Comparison of ENCODE assay signal across 1 cellular context in the genomic region with DNA sequence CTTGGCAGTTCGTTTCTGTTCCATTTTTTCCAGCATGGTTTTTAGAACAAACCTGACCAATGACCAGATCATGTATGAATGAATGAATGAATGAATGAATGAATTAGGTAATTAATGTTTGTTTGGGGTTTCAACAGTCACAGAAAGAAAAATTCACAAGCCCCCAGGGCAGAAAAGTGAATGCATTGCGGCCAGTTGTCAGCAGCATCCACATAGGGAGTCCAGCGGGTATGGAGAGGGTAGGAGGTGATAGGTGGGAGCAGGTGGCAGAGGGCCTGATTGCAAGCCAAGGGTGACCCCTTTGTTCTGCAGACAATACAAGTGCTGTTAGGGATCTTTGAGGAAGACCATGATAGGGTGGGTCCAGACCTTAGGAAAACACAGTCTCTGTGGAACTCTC.
TF ChIP-seq lines count a peak whose summit lies in the region.

No MANE protein-coding gene starts in this region.

TF ChIP-seq in H1, 55 proteins besides CTCF, POLR2A, EP300 and RAD21:
- TF ChIP-seq MAFK (IDR thresholded peaks at IDR 0.05; ENCODE audit: low read depth, low read length) (no peak), POLR2AphosphoS5 (IDR thresholded peaks at IDR 0.05; ENCODE audit: low read depth, low read length) (no peak), CTBP2 (IDR thresholded peaks at IDR 0.05; ENCODE audit: borderline replicate concordance, insufficient read depth, insufficient read length, low read length) (no peak), SIX5 (IDR thresholded peaks at IDR 0.05; ENCODE audit: low read depth, low read length) (no peak), CREB1 (IDR thresholded peaks at IDR 0.05) (no peak), EZH2 (IDR thresholded peaks at IDR 0.05; ENCODE audit: low read depth, low read length, severe bottlenecking) (no peak), RNF2 (IDR thresholded peaks at IDR 0.05; ENCODE audit: borderline replicate concordance, low read depth, low read length, missing control alignments, poor library complexity, severe bottlenecking) (no peak), HDAC6 (IDR thresholded peaks at IDR 0.05; ENCODE audit: low read depth, low read length) (no peak), SP4 (IDR thresholded peaks at IDR 0.05; ENCODE audit: low read length) (no peak), BCL11A (IDR thresholded peaks at IDR 0.05; ENCODE audit: low read depth in 2 of 2, low read length in 2 of 2) (no peak), SUZ12 (IDR thresholded peaks at IDR 0.05; ENCODE audit: low read length) (no peak), JUN (IDR thresholded peaks at IDR 0.05; ENCODE audit: low read depth, low read length) (no peak), NRF1 (IDR thresholded peaks at IDR 0.05; ENCODE audit: low read depth, low read length) (no peak), EGR1 (IDR thresholded peaks at IDR 0.05; ENCODE audit: borderline replicate concordance, low read depth, low read length) (no peak), POU5F1 (IDR thresholded peaks at IDR 0.05; ENCODE audit: low read depth, low read length) (no peak), NANOG (IDR thresholded peaks at IDR 0.05; ENCODE audit: insufficient read depth, low read depth, low read length, poor library complexity, severe bottlenecking) (no peak), SIN3A (conservative IDR thresholded peaks at IDR 0.05 in 1 of 2, IDR thresholded peaks at IDR 0.05 in 1 of 2; ENCODE audit: low read depth in 1 of 2, low read length in 2 of 2) (no peak)
- TF ChIP-seq, protein P1, sequence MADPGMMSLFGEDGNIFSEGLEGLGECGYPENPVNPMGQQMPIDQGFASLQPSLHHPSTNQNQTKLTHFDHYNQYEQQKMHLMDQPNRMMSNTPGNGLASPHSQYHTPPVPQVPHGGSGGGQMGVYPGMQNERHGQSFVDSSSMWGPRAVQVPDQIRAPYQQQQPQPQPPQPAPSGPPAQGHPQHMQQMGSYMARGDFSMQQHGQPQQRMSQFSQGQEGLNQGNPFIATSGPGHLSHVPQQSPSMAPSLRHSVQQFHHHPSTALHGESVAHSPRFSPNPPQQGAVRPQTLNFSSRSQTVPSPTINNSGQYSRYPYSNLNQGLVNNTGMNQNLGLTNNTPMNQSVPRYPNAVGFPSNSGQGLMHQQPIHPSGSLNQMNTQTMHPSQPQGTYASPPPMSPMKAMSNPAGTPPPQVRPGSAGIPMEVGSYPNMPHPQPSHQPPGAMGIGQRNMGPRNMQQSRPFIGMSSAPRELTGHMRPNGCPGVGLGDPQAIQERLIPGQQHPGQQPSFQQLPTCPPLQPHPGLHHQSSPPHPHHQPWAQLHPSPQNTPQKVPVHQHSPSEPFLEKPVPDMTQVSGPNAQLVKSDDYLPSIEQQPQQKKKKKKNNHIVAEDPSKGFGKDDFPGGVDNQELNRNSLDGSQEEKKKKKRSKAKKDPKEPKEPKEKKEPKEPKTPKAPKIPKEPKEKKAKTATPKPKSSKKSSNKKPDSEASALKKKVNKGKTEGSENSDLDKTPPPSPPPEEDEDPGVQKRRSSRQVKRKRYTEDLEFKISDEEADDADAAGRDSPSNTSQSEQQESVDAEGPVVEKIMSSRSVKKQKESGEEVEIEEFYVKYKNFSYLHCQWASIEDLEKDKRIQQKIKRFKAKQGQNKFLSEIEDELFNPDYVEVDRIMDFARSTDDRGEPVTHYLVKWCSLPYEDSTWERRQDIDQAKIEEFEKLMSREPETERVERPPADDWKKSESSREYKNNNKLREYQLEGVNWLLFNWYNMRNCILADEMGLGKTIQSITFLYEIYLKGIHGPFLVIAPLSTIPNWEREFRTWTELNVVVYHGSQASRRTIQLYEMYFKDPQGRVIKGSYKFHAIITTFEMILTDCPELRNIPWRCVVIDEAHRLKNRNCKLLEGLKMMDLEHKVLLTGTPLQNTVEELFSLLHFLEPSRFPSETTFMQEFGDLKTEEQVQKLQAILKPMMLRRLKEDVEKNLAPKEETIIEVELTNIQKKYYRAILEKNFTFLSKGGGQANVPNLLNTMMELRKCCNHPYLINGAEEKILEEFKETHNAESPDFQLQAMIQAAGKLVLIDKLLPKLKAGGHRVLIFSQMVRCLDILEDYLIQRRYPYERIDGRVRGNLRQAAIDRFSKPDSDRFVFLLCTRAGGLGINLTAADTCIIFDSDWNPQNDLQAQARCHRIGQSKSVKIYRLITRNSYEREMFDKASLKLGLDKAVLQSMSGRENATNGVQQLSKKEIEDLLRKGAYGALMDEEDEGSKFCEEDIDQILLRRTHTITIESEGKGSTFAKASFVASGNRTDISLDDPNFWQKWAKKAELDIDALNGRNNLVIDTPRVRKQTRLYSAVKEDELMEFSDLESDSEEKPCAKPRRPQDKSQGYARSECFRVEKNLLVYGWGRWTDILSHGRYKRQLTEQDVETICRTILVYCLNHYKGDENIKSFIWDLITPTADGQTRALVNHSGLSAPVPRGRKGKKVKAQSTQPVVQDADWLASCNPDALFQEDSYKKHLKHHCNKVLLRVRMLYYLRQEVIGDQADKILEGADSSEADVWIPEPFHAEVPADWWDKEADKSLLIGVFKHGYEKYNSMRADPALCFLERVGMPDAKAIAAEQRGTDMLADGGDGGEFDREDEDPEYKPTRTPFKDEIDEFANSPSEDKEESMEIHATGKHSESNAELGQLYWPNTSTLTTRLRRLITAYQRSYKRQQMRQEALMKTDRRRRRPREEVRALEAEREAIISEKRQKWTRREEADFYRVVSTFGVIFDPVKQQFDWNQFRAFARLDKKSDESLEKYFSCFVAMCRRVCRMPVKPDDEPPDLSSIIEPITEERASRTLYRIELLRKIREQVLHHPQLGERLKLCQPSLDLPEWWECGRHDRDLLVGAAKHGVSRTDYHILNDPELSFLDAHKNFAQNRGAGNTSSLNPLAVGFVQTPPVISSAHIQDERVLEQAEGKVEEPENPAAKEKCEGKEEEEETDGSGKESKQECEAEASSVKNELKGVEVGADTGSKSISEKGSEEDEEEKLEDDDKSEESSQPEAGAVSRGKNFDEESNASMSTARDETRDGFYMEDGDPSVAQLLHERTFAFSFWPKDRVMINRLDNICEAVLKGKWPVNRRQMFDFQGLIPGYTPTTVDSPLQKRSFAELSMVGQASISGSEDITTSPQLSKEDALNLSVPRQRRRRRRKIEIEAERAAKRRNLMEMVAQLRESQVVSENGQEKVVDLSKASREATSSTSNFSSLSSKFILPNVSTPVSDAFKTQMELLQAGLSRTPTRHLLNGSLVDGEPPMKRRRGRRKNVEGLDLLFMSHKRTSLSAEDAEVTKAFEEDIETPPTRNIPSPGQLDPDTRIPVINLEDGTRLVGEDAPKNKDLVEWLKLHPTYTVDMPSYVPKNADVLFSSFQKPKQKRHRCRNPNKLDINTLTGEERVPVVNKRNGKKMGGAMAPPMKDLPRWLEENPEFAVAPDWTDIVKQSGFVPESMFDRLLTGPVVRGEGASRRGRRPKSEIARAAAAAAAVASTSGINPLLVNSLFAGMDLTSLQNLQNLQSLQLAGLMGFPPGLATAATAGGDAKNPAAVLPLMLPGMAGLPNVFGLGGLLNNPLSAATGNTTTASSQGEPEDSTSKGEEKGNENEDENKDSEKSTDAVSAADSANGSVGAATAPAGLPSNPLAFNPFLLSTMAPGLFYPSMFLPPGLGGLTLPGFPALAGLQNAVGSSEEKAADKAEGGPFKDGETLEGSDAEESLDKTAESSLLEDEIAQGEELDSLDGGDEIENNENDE (IDR thresholded peaks at IDR 0.05; ENCODE audit: insufficient replicate concordance, low read length) = no peak
TF ChIP-seq in H1: peak in this region for 0.
